ENCODE assay signal across 24 cellular contexts in genomic region chr18:61713502-61713901, GRCh38.
DNase-seq lines count a peak whose midpoint lies in the region; ATAC-seq, FAIRE-seq and TF ChIP-seq lines count a peak whose summit lies in the region.
"Had no signal": no experiment of that assay in that cellular context is flagged by ENCODE, and none has a peak within 500 bp of the region (broad histone marks: within the 10 kb centered on the region; RNA-seq: fewer than 3 reads in every experiment).

No MANE protein-coding gene starts in this region.

- H3K4me1 ChIP-seq in kidney (ENCODE audit: control insufficient read depth in 1 of 2, insufficient read depth in 1 of 2, low read depth in 1 of 2, low read length in 2 of 2) = peaks cover 4 to 8% of the 10 kb centered on the region in 2 donors
- H3K4me1 ChIP-seq in right lobe of liver = no peaks in the 10 kb centered on the region
- peaks cover 16 to 27% of the 10 kb centered on the region in 2 donors for H3K4me1 ChIP-seq in mucosa of rectum (ENCODE audit: control insufficient read depth in 2 of 2, insufficient read depth in 2 of 2, low read length in 2 of 2)
- H3K4me1 ChIP-seq: A549 had no signal

- H3K4me3 ChIP-seq in kidney (ENCODE audit: low read length in 2 of 2) (no peak overlapping the region), right lobe of liver (no peak overlapping the region), mucosa of rectum (ENCODE audit: low read length in 2 of 2) (peak overlapping the region in 1 of 2 donors; percentile 1)
- H3K4me3 ChIP-seq: A549, GM12878, GM23248 had no signal

- H3K27me3 ChIP-seq in right lobe of liver (no peaks in the 10 kb centered on the region), mucosa of rectum (ENCODE audit: control insufficient read depth in 2 of 2, insufficient read depth in 2 of 2, low read length in 2 of 2) (no peaks in the 10 kb centered on the region)

- peak; percentile 16 to 58 (median 32) for ATAC-seq in right lobe of liver
- ATAC-seq: A549, GM12878 had no signal

- FAIRE-seq in colon (lab: Jason Lieb, UNC) (peak; percentile 24), kidney (lab: Jason Lieb, UNC) (no peak), D721Med (lab: Jason Lieb, UNC) (no peak)
- FAIRE-seq: A549, GM12878, GM19239, H1 had no signal

- TF ChIP-seq POLR2A in right lobe of liver (IDR thresholded peaks at IDR 0.05) = no peak

- DNase-seq in kidney (no peak), right lobe of liver (no peak), Ammon's horn (ENCODE audit: low spot score) (no peak), superior temporal gyrus (ENCODE audit: extremely low spot score) (no peak), D721Med (ENCODE audit: insufficient read length, low spot score) (no peak)
- DNase-seq: 8988T; ACHN; AML-193; C1 segment of cervical spinal cord; Caco-2; CD4-positive, alpha-beta memory T cell; DMS 273 treated with DMSO at 0.1 percent for 48 hours; DMS79; EL; GDM1; GM23248; H7; HCEC 1CT had no signal

- H3K36me3 ChIP-seq in kidney (ENCODE audit: control insufficient read depth in 1 of 2, insufficient read depth in 2 of 2, low read length in 2 of 2) (no peaks in the 10 kb centered on the region), right lobe of liver (no peaks in the 10 kb centered on the region), mucosa of rectum (ENCODE audit: control insufficient read depth in 2 of 2, insufficient read depth in 2 of 2, low read length in 2 of 2) (no peaks in the 10 kb centered on the region)

- no peak for TF ChIP-seq CTCF in kidney (IDR thresholded peaks at IDR 0.05; ENCODE audit: borderline replicate concordance, extremely low read depth, insufficient read depth)
- no peak for TF ChIP-seq CTCF in right lobe of liver (IDR thresholded peaks at IDR 0.05)
- no peak for TF ChIP-seq CTCF in D721Med (IDR thresholded peaks at IDR 0.05; ENCODE audit: insufficient read depth, missing control alignments)

- intact Hi-C loops in kidney (cut with DNase I) (no loop called here), right lobe of liver (cut with DNase I) (no loop called here)

- no peak overlapping the region for H3K9ac ChIP-seq in kidney (ENCODE audit: low read length in 2 of 2)
- no peak overlapping the region for H3K9ac ChIP-seq in mucosa of rectum (ENCODE audit: low read depth in 1 of 2, low read length in 2 of 2)
- H3K9ac ChIP-seq: GM23248 had no signal

- no peaks in the 10 kb centered on the region for H3K9me3 ChIP-seq in kidney (ENCODE audit: control insufficient read depth in 1 of 2, low read length in 2 of 2)
- no peaks in the 10 kb centered on the region for H3K9me3 ChIP-seq in right lobe of liver
- no peaks in the 10 kb centered on the region for H3K9me3 ChIP-seq in mucosa of rectum (ENCODE audit: control insufficient read depth in 2 of 2, low read length in 2 of 2)
- H3K9me3 ChIP-seq: A549, Caco-2 had no signal

- H3K27ac ChIP-seq in kidney (ENCODE audit: low read depth in 2 of 2, low read length in 2 of 2) = peak overlapping the region; percentile 1 to 11
- H3K27ac ChIP-seq in right lobe of liver = no peak overlapping the region
- H3K27ac ChIP-seq in mucosa of rectum (ENCODE audit: low read depth in 2 of 2, low read length in 2 of 2) = peak overlapping the region; percentile 70 to 73
- H3K27ac ChIP-seq: A549, GM23248 had no signal

Comparison
In these comparisons a context has a peak if more than half of its experiments do, and no peak if none do; other contexts are left out.
1. H3K27ac ChIP-seq: peak in kidney (2 of 2) and mucosa of rectum (2 of 2); none in right lobe of liver (0 of 3).